18 cellular contexts compared by ENCODE assay signal in genomic region chr20:15900443-15900842, GRCh38.
DNase-seq lines count a peak whose midpoint lies in the region; ATAC-seq and TF ChIP-seq lines count a peak whose summit lies in the region.
"Had no signal": no experiment of that assay in that cellular context is flagged by ENCODE, and none has a peak within 500 bp of the region (broad histone marks: within the 10 kb centered on the region; RNA-seq: fewer than 3 reads in every experiment).

No MANE protein-coding gene starts in this region.

- peaks cover 10% of the 10 kb centered on the region for H3K9me3 Mint-ChIP-seq in progenitor cell of endocrine pancreas (ENCODE audit: low read depth)

- DNase-seq in LHCN-M2 (ENCODE audit: low read depth), result peak; percentile 61
- peak; percentile 56 for DNase-seq in astrocyte of the cerebellum (ENCODE audit: low read depth)
- DNase-seq in fibroblast of villous mesenchyme (ENCODE audit: low read depth), result peak; percentile 8
- peak; percentile 56 for DNase-seq in stromal cell of bone marrow (ENCODE audit: low read depth)
- DNase-seq in NCI-H2081 treated with DMSO at 0.1 percent for 48 hours (lab: John Stamatoyannopoulos, UW), result no peak
- no peak for DNase-seq in progenitor cell of endocrine pancreas (ENCODE audit: low spot score, unreplicated experiment)
- DNase-seq: CD8-positive, alpha-beta memory T cell; DMS53; NCI-H1048; NCI-H1436 treated with DMSO at 0.1 percent for 48 hours; NCI-H2029; NCI-H2171; RPMI8226; SHP77 treated with DMSO at 0.1 percent for 48 hours; SK-N-SH had no signal

- no peaks in the 10 kb centered on the region for H3K4me1 Mint-ChIP-seq in progenitor cell of endocrine pancreas (ENCODE audit: low read depth)

- no peaks in the 10 kb centered on the region for H3K36me3 Mint-ChIP-seq in progenitor cell of endocrine pancreas (ENCODE audit: insufficient read depth)
- H3K36me3 Mint-ChIP-seq: CD8-positive, alpha-beta memory T cell had no signal

- no peak overlapping the region for H3K4me3 Mint-ChIP-seq in progenitor cell of endocrine pancreas (ENCODE audit: low read depth)
- H3K4me3 Mint-ChIP-seq: CD8-positive, alpha-beta memory T cell had no signal

- TF ChIP-seq CTCF in astrocyte of the cerebellum (IDR thresholded peaks at IDR 0.05; ENCODE audit: low read depth, low read length, missing control alignments), result no peak
- TF ChIP-seq CTCF in fibroblast of villous mesenchyme (IDR thresholded peaks at IDR 0.05; ENCODE audit: insufficient read depth, low read depth, low read length), result no peak
- TF ChIP-seq CTCF in progenitor cell of endocrine pancreas (IDR thresholded peaks at IDR 0.05; ENCODE audit: unreplicated experiment), result no peak

- in situ Hi-C loops in astrocyte of the cerebellum (cut with HindIII; ENCODE audit: low sequenced_read_pairs), result no loop called here

- no peaks in the 10 kb centered on the region for H3K27me3 Mint-ChIP-seq in progenitor cell of endocrine pancreas
- H3K27me3 Mint-ChIP-seq: CD8-positive, alpha-beta memory T cell had no signal

- H3K4me3 ChIP-seq in astrocyte of the cerebellum (ENCODE audit: low read depth, low read length), result no peak overlapping the region
- no peak overlapping the region for H3K4me3 ChIP-seq in fibroblast of villous mesenchyme (ENCODE audit: low read depth, low read length)
- H3K4me3 ChIP-seq: BLaER1 treated with 17β-estradiol and CSF1 and Interleukin-3, amounts not matched to agents 10 nM and 100 nM; K562 had no signal

- H3K27ac Mint-ChIP-seq in progenitor cell of endocrine pancreas, result no peak overlapping the region
- H3K27ac Mint-ChIP-seq: CD8-positive, alpha-beta memory T cell had no signal

- no peak for ATAC-seq in esophagus mucosa
- ATAC-seq: K562 had no signal

Comparison
In these comparisons a context has a peak if more than half of its experiments do, and no peak if none do; other contexts are left out.
1. DNase-seq: peak in LHCN-M2 (single experiment), astrocyte of the cerebellum (single experiment), fibroblast of villous mesenchyme (single experiment) and stromal cell of bone marrow (single experiment); none in NCI-H2081 treated with DMSO at 0.1 percent for 48 hours (single experiment) and progenitor cell of endocrine pancreas (single experiment).